19 cellular contexts compared by ENCODE assay signal in the genomic region with DNA sequence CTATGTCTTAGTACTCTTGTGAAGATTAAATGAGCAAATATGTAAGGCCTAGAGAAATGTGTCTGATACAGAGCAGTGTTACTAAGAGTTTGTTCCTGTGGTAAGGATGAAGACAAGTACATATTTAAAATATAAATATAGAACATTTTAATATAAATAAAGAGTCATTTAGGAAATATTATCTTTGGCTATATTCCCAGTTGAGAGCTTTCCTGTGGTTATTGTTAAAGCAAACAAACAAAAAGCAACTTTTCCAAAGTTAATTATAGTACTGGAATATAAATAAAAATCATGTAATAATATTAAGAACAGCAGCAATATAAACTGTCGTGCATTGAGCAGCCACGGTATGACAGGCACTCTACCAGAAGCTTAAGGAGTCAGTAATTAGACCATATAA.
DNase-seq lines count a peak whose midpoint lies in the region; ATAC-seq and TF ChIP-seq lines count a peak whose summit lies in the region.
"Had no signal": no experiment of that assay in that cellular context is flagged by ENCODE, and none has a peak within 500 bp of the region (broad histone marks: within the 10 kb centered on the region; RNA-seq: fewer than 3 reads in every experiment).

No MANE protein-coding gene starts in this region.

- peak; percentile 71 for DNase-seq in EH (ENCODE audit: low read depth)
- DNase-seq in T-helper 17 cell = no peak
- DNase-seq in fibroblast of lung (ENCODE audit: low read depth in 2 of 2) = peak; percentile 49 to 88
- no peak for DNase-seq in activated CD8-positive, alpha-beta memory T cell treated with anti-CD3 and anti-CD28 coated beads for 24 hours
- DNase-seq in H7 = no peak
- DNase-seq in posterior vena cava (ENCODE audit: low spot score) = no peak
- DNase-seq: activated gamma-delta T cell; AML-193; DMS 273 treated with DMSO at 0.1 percent for 48 hours; effector CD4-positive, alpha-beta T cell; gastrocnemius medialis; natural killer cell; NCI-H1930; NCI-H526; OCI-M1; stomach had no signal

- H3K4me3 Mint-ChIP-seq in T-helper 17 cell = no peak overlapping the region
- H3K4me3 Mint-ChIP-seq: natural killer cell had no signal

- intact Hi-C loops in posterior vena cava (cut with DNase I) = no loop called here

- H3K27me3 ChIP-seq in fibroblast of lung (ENCODE audit: control insufficient read depth, insufficient read depth, low read length) (no peaks in the 10 kb centered on the region), H7 (ENCODE audit: control insufficient read depth, insufficient read depth, low read length) (no peaks in the 10 kb centered on the region)
- H3K27me3 ChIP-seq: gastrocnemius medialis, stomach had no signal

- H3K4me1 Mint-ChIP-seq in T-helper 17 cell = peaks cover 57% of the 10 kb centered on the region
- H3K4me1 Mint-ChIP-seq: natural killer cell had no signal

- no peaks in the 10 kb centered on the region for H4K20me1 ChIP-seq in fibroblast of lung (ENCODE audit: control insufficient read depth, extremely low read depth, insufficient read depth, low read length)

- no peaks in the 10 kb centered on the region for H3K36me3 ChIP-seq in fibroblast of lung (ENCODE audit: control insufficient read depth, insufficient read depth, low read length)
- H3K36me3 ChIP-seq in H7 (replicated peaks; ENCODE audit: control insufficient read depth, insufficient read depth, low read length) = no peaks in the 10 kb centered on the region
- H3K36me3 ChIP-seq: gastrocnemius medialis, stomach had no signal

- no peaks in the 10 kb centered on the region for H3K79me2 ChIP-seq in fibroblast of lung (ENCODE audit: control insufficient read depth, insufficient read depth, low read length)

- peaks cover 5% of the 10 kb centered on the region for H3K36me3 Mint-ChIP-seq in T-helper 17 cell (ENCODE audit: low read depth)
- H3K36me3 Mint-ChIP-seq: natural killer cell had no signal

- no peak for TF ChIP-seq CTCF in 22Rv1 (IDR thresholded peaks at IDR 0.05)
- TF ChIP-seq CTCF in fibroblast of lung (conservative IDR thresholded peaks at IDR 0.05 in 1 of 2, IDR thresholded peaks at IDR 0.05 in 1 of 2; ENCODE audit: low read depth in 1 of 2, low read length in 2 of 2) = no peak

- H3K27ac Mint-ChIP-seq in T-helper 17 cell = peak overlapping the region; percentile 89
- H3K27ac Mint-ChIP-seq: natural killer cell had no signal

- H2AFZ ChIP-seq in fibroblast of lung (ENCODE audit: low read length) = no peak overlapping the region

- H3K27ac ChIP-seq in 22Rv1 (peak overlapping the region; percentile 36; the same call in 1 of the 2 replicates), fibroblast of lung (ENCODE audit: insufficient read depth, low read length) (no peak overlapping the region)
- H3K27ac ChIP-seq: stomach had no signal

- ATAC-seq in T-helper 17 cell (no peak), GM21447 (IDR thresholded peaks at IDR 0.05; ENCODE audit: unreplicated experiment) (no peak)
- ATAC-seq: gastrocnemius medialis, natural killer cell had no signal

- H3K4me3 ChIP-seq in fibroblast of lung (replicated peaks in 1 of 4; ENCODE audit: control extremely low read depth in 1 of 4, insufficient read depth in 1 of 4, low read depth in 3 of 4, low read length in 4 of 4) = no peak overlapping the region
- no peak overlapping the region for H3K4me3 ChIP-seq in H7 (ENCODE audit: insufficient read depth, low read depth, low read length)
- H3K4me3 ChIP-seq: gastrocnemius medialis, lung, stomach had no signal

- no peaks in the 10 kb centered on the region for H3K9me3 ChIP-seq in T-helper 17 cell (ENCODE audit: control insufficient read depth, low read length, poor library complexity, severe bottlenecking)
- H3K9me3 ChIP-seq in fibroblast of lung (ENCODE audit: control insufficient read depth, insufficient read depth, low read depth, low read length) = no peaks in the 10 kb centered on the region
- H3K9me3 ChIP-seq: gastrocnemius medialis, stomach had no signal

- no peak overlapping the region for H3K9ac ChIP-seq in fibroblast of lung (ENCODE audit: insufficient read depth, low read length)

- H3K4me2 ChIP-seq in fibroblast of lung (ENCODE audit: extremely low read depth, insufficient read depth, low read length) = no peak overlapping the region

- H3K4me1 ChIP-seq in fibroblast of lung (ENCODE audit: control insufficient read depth, extremely low read depth, insufficient read depth, low read length) = peaks cover 17% of the 10 kb centered on the region

- no peaks in the 10 kb centered on the region for H3K27me3 Mint-ChIP-seq in T-helper 17 cell

Comparison
In these comparisons a context has a peak if more than half of its experiments do, and no peak if none do; other contexts are left out.
1. DNase-seq: peak in EH (single experiment) and fibroblast of lung (2 of 2); none in T-helper 17 cell (0 of 3), activated CD8-positive, alpha-beta memory T cell treated with anti-CD3 and anti-CD28 coated beads for 24 hours (single experiment), H7 (single experiment) and posterior vena cava (single experiment).